Comparison of ENCODE assay signal across 9 cellular contexts in the genomic region with DNA sequence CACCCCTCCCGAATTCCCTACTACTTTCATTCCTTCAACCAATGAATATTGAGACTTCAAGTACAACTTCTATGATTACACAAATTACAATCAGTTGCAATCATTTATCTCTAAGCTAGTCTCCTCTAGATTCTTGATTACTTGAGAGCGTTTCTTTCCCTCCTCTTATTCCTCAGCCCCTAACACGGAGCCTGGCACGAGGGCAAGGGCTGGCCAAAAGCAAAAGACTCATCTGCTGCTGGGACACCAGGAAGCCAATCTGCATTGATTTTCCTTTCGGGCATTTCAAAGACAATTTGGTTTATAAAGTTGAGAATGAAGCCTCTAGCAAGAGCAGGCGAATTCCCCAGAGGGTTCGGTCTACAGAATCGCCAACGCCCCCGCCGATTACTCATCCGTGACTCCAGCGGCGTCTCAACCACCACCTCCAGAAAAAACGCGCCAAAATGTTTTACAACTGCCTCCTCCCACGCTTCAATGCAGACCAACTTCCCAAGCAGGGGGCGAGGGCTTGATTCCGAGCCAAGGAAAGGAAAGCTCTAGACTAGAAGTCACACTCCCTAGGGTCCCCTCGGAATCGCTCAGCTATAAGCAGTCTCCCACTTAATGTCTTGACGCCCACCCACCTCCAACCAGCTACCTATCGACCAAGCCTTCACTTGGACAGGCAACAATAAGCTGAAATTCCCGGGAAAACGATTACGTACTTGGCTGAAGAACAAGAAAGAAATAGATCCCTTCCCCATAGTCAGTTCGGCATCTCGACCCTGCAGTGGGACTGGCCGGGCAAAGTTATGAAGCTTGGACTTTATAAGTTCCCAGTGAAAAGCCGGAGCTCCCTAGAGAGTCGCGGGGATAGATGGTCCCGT. TPM values are rescaled to one million over a fixed set of nuclear protein-coding genes. Genes with fewer than 3 reads are reported as not detected.
DNase-seq lines count a peak whose midpoint lies in the region; ATAC-seq and TF ChIP-seq lines count a peak whose summit lies in the region.
"Had no signal": no experiment of that assay in that cellular context is flagged by ENCODE, and none has a peak within 500 bp of the region (broad histone marks: within the 10 kb centered on the region; RNA-seq: fewer than 3 reads in every experiment).

No MANE protein-coding gene starts in this region.

- no peak overlapping the region for H3K27ac Mint-ChIP-seq in activated T-helper 1 cell treated with anti-CD3 and anti-CD28 coated beads, Interleukin-12 subunit alpha, Interleukin-12 subunit beta, Interleukin-2, Interleukin-4 antibody, amounts not matched to agents 30 ng/mL and 10 ng/mL and 1 ng/mL, durations not matched to agents 14 hours and 24 hours and 36 hours
- H3K27ac Mint-ChIP-seq: activated naive CD8-positive, alpha-beta T cell had no signal

- TF ChIP-seq POLR2A in upper lobe of left lung (IDR thresholded peaks at IDR 0.05) = no peak

- no peak overlapping the region for H3K4me3 Mint-ChIP-seq in activated T-helper 1 cell treated with anti-CD3 and anti-CD28 coated beads, Interleukin-12 subunit alpha, Interleukin-12 subunit beta, Interleukin-2, Interleukin-4 antibody, amounts not matched to agents 30 ng/mL and 10 ng/mL and 1 ng/mL, durations not matched to agents 14 hours and 24 hours and 36 hours
- H3K4me3 Mint-ChIP-seq: activated naive CD8-positive, alpha-beta T cell had no signal

- DNase-seq in left ventricle myocardium inferior (no peak), cardiac septum (ENCODE audit: low spot score) (no peak), NT2/D1 (ENCODE audit: low read depth, low spot score) (no peak), upper lobe of left lung (no peak), HAP-1 (ENCODE audit: low spot score in 2 of 2) (no peak)
- no peak for DNase-seq in activated T-helper 1 cell treated with anti-CD3 and anti-CD28 coated beads, Interleukin-12 subunit alpha, Interleukin-12 subunit beta, Interleukin-2, Interleukin-4 antibody, amounts not matched to agents 30 ng/mL and 10 ng/mL and 1 ng/mL, durations not matched to agents 14 hours and 24 hours and 36 hours (ENCODE audit: low spot score)

- intact Hi-C loops in left ventricle myocardium inferior (cut with micrococcal nuclease) = no loop called here
- intact Hi-C loops in cardiac septum (cut with DNase I) = no loop called here
- intact Hi-C loops in activated T-helper 1 cell treated with anti-CD3 and anti-CD28 coated beads, Interleukin-12 subunit alpha, Interleukin-12 subunit beta, Interleukin-2, Interleukin-4 antibody, amounts not matched to agents 30 ng/mL and 10 ng/mL and 1 ng/mL, durations not matched to agents 14 hours and 24 hours and 36 hours (cut with micrococcal nuclease) = no loop called here

- TF ChIP-seq CTCF in left ventricle myocardium inferior (IDR thresholded peaks at IDR 0.05; ENCODE audit: borderline replicate concordance) = no peak
- no peak for TF ChIP-seq CTCF in upper lobe of left lung (IDR thresholded peaks at IDR 0.05)

- H3K4me3 ChIP-seq in left ventricle myocardium inferior (peak overlapping the region; percentile 41), NT2/D1 (ENCODE audit: insufficient read length, low read depth) (peak overlapping the region; percentile 35), iPS-11a (ENCODE audit: low read depth, low read length) (peak overlapping the region; percentile 53), upper lobe of left lung (peak overlapping the region in 1 of 4 donors; percentile 3), HAP-1 (no peak overlapping the region)

- TF ChIP-seq EP300 in upper lobe of left lung (IDR thresholded peaks at IDR 0.05) = no peak

- peaks cover 13% of the 10 kb centered on the region for H3K9me3 Mint-ChIP-seq in activated T-helper 1 cell treated with anti-CD3 and anti-CD28 coated beads, Interleukin-12 subunit alpha, Interleukin-12 subunit beta, Interleukin-2, Interleukin-4 antibody, amounts not matched to agents 30 ng/mL and 10 ng/mL and 1 ng/mL, durations not matched to agents 14 hours and 24 hours and 36 hours

- H3K27ac ChIP-seq in left ventricle myocardium inferior (replicated peaks) = no peak overlapping the region
- H3K27ac ChIP-seq in upper lobe of left lung = no peak overlapping the region

- 8 to 12% methylated on average over 18 to 33 of the region's 33 CpGs for WGBS in upper lobe of left lung, 2 donors

- no peaks in the 10 kb centered on the region for H3K36me3 ChIP-seq in left ventricle myocardium inferior
- no peaks in the 10 kb centered on the region for H3K36me3 ChIP-seq in NT2/D1 (ENCODE audit: insufficient read depth, insufficient read length, low read length)
- H3K36me3 ChIP-seq in upper lobe of left lung = no peaks in the 10 kb centered on the region
- H3K36me3 ChIP-seq in HAP-1 (replicated peaks) = no peaks in the 10 kb centered on the region

- no peak overlapping the region for H3K9ac ChIP-seq in NT2/D1 (ENCODE audit: insufficient read length, low read depth)

- in situ Hi-C loops in HAP-1 (cut with MboI; ENCODE audit: low sequenced_read_pairs) = no loop called here

- no peaks in the 10 kb centered on the region for H3K36me3 Mint-ChIP-seq in activated T-helper 1 cell treated with anti-CD3 and anti-CD28 coated beads, Interleukin-12 subunit alpha, Interleukin-12 subunit beta, Interleukin-2, Interleukin-4 antibody, amounts not matched to agents 30 ng/mL and 10 ng/mL and 1 ng/mL, durations not matched to agents 14 hours and 24 hours and 36 hours (ENCODE audit: low read depth)
- H3K36me3 Mint-ChIP-seq: activated naive CD8-positive, alpha-beta T cell had no signal

- H3K27me3 ChIP-seq in left ventricle myocardium inferior (ENCODE audit: low read depth) = peaks cover 76% of the 10 kb centered on the region
- peaks cover 58% of the 10 kb centered on the region for H3K27me3 ChIP-seq in NT2/D1 (ENCODE audit: insufficient read depth, insufficient read length)
- H3K27me3 ChIP-seq in upper lobe of left lung = peaks cover 0 to 22% (median 12%) of the 10 kb centered on the region in 4 donors
- H3K27me3 ChIP-seq in HAP-1 (ENCODE audit: low read depth) = no peaks in the 10 kb centered on the region

- peaks cover 6% of the 10 kb centered on the region for H3K4me1 Mint-ChIP-seq in activated T-helper 1 cell treated with anti-CD3 and anti-CD28 coated beads, Interleukin-12 subunit alpha, Interleukin-12 subunit beta, Interleukin-2, Interleukin-4 antibody, amounts not matched to agents 30 ng/mL and 10 ng/mL and 1 ng/mL, durations not matched to agents 14 hours and 24 hours and 36 hours (ENCODE audit: low read depth)

- H3K4me1 ChIP-seq in left ventricle myocardium inferior = peaks cover 36% of the 10 kb centered on the region
- no peaks in the 10 kb centered on the region for H3K4me1 ChIP-seq in NT2/D1 (ENCODE audit: insufficient read depth, insufficient read length)
- H3K4me1 ChIP-seq in upper lobe of left lung = peaks cover 11 to 27% (median 14%) of the 10 kb centered on the region in 4 donors
- H3K4me1 ChIP-seq in HAP-1 = no peaks in the 10 kb centered on the region

- H3K9me3 ChIP-seq in left ventricle myocardium inferior (replicated peaks) (no peaks in the 10 kb centered on the region), NT2/D1 (ENCODE audit: insufficient read depth, low read length) (no peaks in the 10 kb centered on the region), upper lobe of left lung (no peaks in the 10 kb centered on the region), HAP-1 (no peaks in the 10 kb centered on the region)

- peaks cover 53% of the 10 kb centered on the region for H3K27me3 Mint-ChIP-seq in activated T-helper 1 cell treated with anti-CD3 and anti-CD28 coated beads, Interleukin-12 subunit alpha, Interleukin-12 subunit beta, Interleukin-2, Interleukin-4 antibody, amounts not matched to agents 30 ng/mL and 10 ng/mL and 1 ng/mL, durations not matched to agents 14 hours and 24 hours and 36 hours (ENCODE audit: insufficient read depth)

- ATAC-seq in upper lobe of left lung (ENCODE audit: low FRiP score in 2 of 2) (peak; percentile 20 to 63), GM19324 (IDR thresholded peaks at IDR 0.05; ENCODE audit: low FRiP score, unreplicated experiment) (no peak)

RNA-seq across cellular contexts. Expression of gene PCSK1, which starts 1.4 kb away (rescaled TPM):
- total RNA-seq in left ventricle myocardium inferior = 0.38 TPM
- total RNA-seq in cardiac septum = 0.27 TPM
- total RNA-seq in upper lobe of left lung = under 1 TPM in 3 of 6 donors, not detected in 3; 0.20 to 0.79 (median 0.24) TPM
- total RNA-seq in activated T-helper 1 cell treated with anti-CD3 and anti-CD28 coated beads, Interleukin-12 subunit alpha, Interleukin-12 subunit beta, Interleukin-2, Interleukin-4 antibody, amounts not matched to agents 30 ng/mL and 10 ng/mL and 1 ng/mL, durations not matched to agents 14 hours and 24 hours and 36 hours = not detected in 2 replicates
